In the genomic region with DNA sequence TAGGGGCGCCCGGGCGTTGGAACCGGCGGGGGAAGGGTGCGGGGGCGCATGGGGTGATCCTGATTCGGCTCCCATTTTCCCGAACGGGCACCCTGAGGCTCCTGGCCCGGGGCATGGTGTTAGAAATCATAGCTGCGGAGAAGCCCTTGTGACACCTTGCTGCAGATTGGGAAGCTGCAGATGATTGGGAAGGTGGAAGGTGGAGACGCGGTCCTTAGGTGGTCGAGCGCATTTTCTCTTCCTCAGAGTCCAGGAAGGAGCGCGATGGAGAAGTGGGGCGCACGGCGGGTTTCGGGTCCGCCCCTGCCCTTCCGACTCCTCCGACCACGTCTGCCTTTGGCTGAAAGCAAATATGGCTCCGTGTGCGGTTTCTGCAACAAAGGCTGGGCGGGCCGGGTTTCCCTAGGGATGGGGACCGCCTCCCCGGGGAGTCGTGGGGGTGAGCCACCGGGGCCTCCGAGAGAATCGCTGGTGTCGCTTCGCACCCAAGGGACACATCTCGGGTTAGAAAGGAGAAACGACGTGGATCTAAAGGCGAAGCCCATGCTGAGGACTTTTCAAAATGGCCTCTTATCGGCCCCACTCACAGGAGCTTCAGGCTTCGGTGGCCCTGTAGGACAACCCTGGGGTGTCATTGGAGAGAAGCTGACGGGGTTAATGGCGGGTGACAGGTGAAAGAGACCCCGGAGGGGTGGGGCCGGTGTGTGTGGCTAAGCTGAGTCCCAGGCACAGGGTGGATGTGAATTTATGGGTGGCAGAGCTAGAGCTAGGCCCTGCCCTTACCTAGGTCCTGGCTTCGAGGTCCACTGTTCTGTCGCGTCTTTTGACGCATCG, we compare ENCODE assay signal across 1 cellular context.
TF ChIP-seq lines count a peak whose summit lies in the region.

No MANE protein-coding gene starts in this region.

TF ChIP-seq in K562, 482 proteins besides CTCF, POLR2A, EP300 and RAD21 (continued from another document and continues in another):
- no peak for TF ChIP-seq NR4A1 (CRISPR knock-in tag; IDR thresholded peaks at IDR 0.05)
- peak; percentile 87 for TF ChIP-seq NR4A1 (tag; IDR thresholded peaks at IDR 0.05)
- no peak for TF ChIP-seq STAT5B (CRISPR knock-in tag; IDR thresholded peaks at IDR 0.05)
- no peak for TF ChIP-seq LARP7 (IDR thresholded peaks at IDR 0.05)
- no peak for TF ChIP-seq CEBPB (tag; IDR thresholded peaks at IDR 0.05)
- TF ChIP-seq POLR2AphosphoS2 (IDR thresholded peaks at IDR 0.05; ENCODE audit: low read length): no peak
- TF ChIP-seq ZNF77 (CRISPR knock-in tag; IDR thresholded peaks at IDR 0.05): no peak
- no peak for TF ChIP-seq ATF1 (CRISPR knock-in tag; IDR thresholded peaks at IDR 0.05)
- 0 out of 2 replicates have a peak, but pooled peaks have one; percentile 17 for TF ChIP-seq ATF1 (tag; IDR thresholded peaks at IDR 0.05)
- TF ChIP-seq ZNF347 (CRISPR knock-in tag; IDR thresholded peaks at IDR 0.05; ENCODE audit: low read depth): no peak
- no peak for TF ChIP-seq TAF15 (IDR thresholded peaks at IDR 0.05; ENCODE audit: low read depth, low read length)
- TF ChIP-seq RBM15 (IDR thresholded peaks at IDR 0.05; ENCODE audit: insufficient read depth, low read length): no peak
- no peak for TF ChIP-seq GTF2A2 (tag; IDR thresholded peaks at IDR 0.05)
- no peak for TF ChIP-seq SUPT5H (IDR thresholded peaks at IDR 0.05)
- TF ChIP-seq MAFK (IDR thresholded peaks at IDR 0.05; ENCODE audit: low read length): no peak
- no peak for TF ChIP-seq MCM2 (IDR thresholded peaks at IDR 0.05; ENCODE audit: low read depth)
- no peak for TF ChIP-seq LCOR (CRISPR knock-in tag; IDR thresholded peaks at IDR 0.05)
- TF ChIP-seq GTF2B (IDR thresholded peaks at IDR 0.05; ENCODE audit: extremely low read depth, insufficient read length): no peak
- no peak for TF ChIP-seq PHF20 (IDR thresholded peaks at IDR 0.05; ENCODE audit: partially characterized antibody)
- TF ChIP-seq ZFP1 (CRISPR knock-in tag; IDR thresholded peaks at IDR 0.05): no peak
- TF ChIP-seq, protein P1, sequence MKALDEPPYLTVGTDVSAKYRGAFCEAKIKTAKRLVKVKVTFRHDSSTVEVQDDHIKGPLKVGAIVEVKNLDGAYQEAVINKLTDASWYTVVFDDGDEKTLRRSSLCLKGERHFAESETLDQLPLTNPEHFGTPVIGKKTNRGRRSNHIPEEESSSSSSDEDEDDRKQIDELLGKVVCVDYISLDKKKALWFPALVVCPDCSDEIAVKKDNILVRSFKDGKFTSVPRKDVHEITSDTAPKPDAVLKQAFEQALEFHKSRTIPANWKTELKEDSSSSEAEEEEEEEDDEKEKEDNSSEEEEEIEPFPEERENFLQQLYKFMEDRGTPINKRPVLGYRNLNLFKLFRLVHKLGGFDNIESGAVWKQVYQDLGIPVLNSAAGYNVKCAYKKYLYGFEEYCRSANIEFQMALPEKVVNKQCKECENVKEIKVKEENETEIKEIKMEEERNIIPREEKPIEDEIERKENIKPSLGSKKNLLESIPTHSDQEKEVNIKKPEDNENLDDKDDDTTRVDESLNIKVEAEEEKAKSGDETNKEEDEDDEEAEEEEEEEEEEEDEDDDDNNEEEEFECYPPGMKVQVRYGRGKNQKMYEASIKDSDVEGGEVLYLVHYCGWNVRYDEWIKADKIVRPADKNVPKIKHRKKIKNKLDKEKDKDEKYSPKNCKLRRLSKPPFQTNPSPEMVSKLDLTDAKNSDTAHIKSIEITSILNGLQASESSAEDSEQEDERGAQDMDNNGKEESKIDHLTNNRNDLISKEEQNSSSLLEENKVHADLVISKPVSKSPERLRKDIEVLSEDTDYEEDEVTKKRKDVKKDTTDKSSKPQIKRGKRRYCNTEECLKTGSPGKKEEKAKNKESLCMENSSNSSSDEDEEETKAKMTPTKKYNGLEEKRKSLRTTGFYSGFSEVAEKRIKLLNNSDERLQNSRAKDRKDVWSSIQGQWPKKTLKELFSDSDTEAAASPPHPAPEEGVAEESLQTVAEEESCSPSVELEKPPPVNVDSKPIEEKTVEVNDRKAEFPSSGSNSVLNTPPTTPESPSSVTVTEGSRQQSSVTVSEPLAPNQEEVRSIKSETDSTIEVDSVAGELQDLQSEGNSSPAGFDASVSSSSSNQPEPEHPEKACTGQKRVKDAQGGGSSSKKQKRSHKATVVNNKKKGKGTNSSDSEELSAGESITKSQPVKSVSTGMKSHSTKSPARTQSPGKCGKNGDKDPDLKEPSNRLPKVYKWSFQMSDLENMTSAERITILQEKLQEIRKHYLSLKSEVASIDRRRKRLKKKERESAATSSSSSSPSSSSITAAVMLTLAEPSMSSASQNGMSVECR (CRISPR knock-in tag; IDR thresholded peaks at IDR 0.05): no peak
- no peak for TF ChIP-seq SETDB1 (IDR thresholded peaks at IDR 0.05; ENCODE audit: low read length)
- no peak for TF ChIP-seq SMAD3 (CRISPR knock-in tag; conservative IDR thresholded peaks at IDR 0.05)
- no peak for TF ChIP-seq PHB2 (IDR thresholded peaks at IDR 0.05; ENCODE audit: low read depth)
- no peak for TF ChIP-seq MECOM (CRISPR knock-in tag; IDR thresholded peaks at IDR 0.05)
- TF ChIP-seq MBD2 (IDR thresholded peaks at IDR 0.05; ENCODE audit: borderline replicate concordance, low read depth): no peak
- TF ChIP-seq BCOR (IDR thresholded peaks at IDR 0.05): no peak
- TF ChIP-seq TAF9B (IDR thresholded peaks at IDR 0.05; ENCODE audit: partially characterized antibody): no peak
- TF ChIP-seq RCOR1 (IDR thresholded peaks at IDR 0.05; ENCODE audit: borderline replicate concordance in 1 of 2, low read depth in 2 of 2, low read length in 2 of 2): no peak
- TF ChIP-seq TARDBP (IDR thresholded peaks at IDR 0.05): no peak
- TF ChIP-seq, protein P2, sequence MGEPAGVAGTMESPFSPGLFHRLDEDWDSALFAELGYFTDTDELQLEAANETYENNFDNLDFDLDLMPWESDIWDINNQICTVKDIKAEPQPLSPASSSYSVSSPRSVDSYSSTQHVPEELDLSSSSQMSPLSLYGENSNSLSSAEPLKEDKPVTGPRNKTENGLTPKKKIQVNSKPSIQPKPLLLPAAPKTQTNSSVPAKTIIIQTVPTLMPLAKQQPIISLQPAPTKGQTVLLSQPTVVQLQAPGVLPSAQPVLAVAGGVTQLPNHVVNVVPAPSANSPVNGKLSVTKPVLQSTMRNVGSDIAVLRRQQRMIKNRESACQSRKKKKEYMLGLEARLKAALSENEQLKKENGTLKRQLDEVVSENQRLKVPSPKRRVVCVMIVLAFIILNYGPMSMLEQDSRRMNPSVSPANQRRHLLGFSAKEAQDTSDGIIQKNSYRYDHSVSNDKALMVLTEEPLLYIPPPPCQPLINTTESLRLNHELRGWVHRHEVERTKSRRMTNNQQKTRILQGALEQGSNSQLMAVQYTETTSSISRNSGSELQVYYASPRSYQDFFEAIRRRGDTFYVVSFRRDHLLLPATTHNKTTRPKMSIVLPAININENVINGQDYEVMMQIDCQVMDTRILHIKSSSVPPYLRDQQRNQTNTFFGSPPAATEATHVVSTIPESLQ (CRISPR knock-in tag; IDR thresholded peaks at IDR 0.05): 0 out of 2 replicates have a peak, but pooled peaks have one; percentile 52
- peak; percentile 7; the same call in 1 of the 2 replicates for TF ChIP-seq PHF8 (IDR thresholded peaks at IDR 0.05; ENCODE audit: borderline replicate concordance, low read length)
- TF ChIP-seq, protein P3, sequence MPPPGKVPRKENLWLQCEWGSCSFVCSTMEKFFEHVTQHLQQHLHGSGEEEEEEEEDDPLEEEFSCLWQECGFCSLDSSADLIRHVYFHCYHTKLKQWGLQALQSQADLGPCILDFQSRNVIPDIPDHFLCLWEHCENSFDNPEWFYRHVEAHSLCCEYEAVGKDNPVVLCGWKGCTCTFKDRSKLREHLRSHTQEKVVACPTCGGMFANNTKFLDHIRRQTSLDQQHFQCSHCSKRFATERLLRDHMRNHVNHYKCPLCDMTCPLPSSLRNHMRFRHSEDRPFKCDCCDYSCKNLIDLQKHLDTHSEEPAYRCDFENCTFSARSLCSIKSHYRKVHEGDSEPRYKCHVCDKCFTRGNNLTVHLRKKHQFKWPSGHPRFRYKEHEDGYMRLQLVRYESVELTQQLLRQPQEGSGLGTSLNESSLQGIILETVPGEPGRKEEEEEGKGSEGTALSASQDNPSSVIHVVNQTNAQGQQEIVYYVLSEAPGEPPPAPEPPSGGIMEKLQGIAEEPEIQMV (tag; conservative IDR thresholded peaks at IDR 0.05; ENCODE audit: low read depth): no peak
- no peak for TF ChIP-seq DNMT1 (IDR thresholded peaks at IDR 0.05)
- TF ChIP-seq, protein P4, sequence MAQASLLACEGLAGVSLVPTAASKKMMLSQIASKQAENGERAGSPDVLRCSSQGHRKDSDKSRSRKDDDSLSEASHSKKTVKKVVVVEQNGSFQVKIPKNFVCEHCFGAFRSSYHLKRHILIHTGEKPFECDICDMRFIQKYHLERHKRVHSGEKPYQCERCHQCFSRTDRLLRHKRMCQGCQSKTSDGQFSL (CRISPR knock-in tag; IDR thresholded peaks at IDR 0.05): no peak
- TF ChIP-seq, protein P4 (tag; IDR thresholded peaks at IDR 0.05): 0 out of 4 replicates have a peak, but pooled peaks of 1 of the 2 experiments have one; percentile 77
- no peak for TF ChIP-seq GABPB2 (CRISPR knock-in tag; conservative IDR thresholded peaks at IDR 0.05)
- no peak for TF ChIP-seq ZNF124 (CRISPR knock-in tag; IDR thresholded peaks at IDR 0.05)
- TF ChIP-seq, protein P5, sequence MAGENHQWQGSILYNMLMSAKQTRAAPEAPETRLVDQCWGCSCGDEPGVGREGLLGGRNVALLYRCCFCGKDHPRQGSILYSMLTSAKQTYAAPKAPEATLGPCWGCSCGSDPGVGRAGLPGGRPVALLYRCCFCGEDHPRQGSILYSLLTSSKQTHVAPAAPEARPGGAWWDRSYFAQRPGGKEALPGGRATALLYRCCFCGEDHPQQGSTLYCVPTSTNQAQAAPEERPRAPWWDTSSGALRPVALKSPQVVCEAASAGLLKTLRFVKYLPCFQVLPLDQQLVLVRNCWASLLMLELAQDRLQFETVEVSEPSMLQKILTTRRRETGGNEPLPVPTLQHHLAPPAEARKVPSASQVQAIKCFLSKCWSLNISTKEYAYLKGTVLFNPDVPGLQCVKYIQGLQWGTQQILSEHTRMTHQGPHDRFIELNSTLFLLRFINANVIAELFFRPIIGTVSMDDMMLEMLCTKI (IDR thresholded peaks at IDR 0.05; ENCODE audit: partially characterized antibody): no peak
- no peak for TF ChIP-seq TFE3 (CRISPR knock-in tag; IDR thresholded peaks at IDR 0.05)
- no peak for TF ChIP-seq HDAC6 (IDR thresholded peaks at IDR 0.05; ENCODE audit: low read depth, low read length)
- TF ChIP-seq TEAD1 (CRISPR knock-in tag; IDR thresholded peaks at IDR 0.05): peak in 1 of 2 experiments; percentile 72; a peak in 2 of 4 replicates
- TF ChIP-seq CTBP1 (IDR thresholded peaks at IDR 0.05; ENCODE audit: borderline replicate concordance): no peak
- TF ChIP-seq, protein P6, sequence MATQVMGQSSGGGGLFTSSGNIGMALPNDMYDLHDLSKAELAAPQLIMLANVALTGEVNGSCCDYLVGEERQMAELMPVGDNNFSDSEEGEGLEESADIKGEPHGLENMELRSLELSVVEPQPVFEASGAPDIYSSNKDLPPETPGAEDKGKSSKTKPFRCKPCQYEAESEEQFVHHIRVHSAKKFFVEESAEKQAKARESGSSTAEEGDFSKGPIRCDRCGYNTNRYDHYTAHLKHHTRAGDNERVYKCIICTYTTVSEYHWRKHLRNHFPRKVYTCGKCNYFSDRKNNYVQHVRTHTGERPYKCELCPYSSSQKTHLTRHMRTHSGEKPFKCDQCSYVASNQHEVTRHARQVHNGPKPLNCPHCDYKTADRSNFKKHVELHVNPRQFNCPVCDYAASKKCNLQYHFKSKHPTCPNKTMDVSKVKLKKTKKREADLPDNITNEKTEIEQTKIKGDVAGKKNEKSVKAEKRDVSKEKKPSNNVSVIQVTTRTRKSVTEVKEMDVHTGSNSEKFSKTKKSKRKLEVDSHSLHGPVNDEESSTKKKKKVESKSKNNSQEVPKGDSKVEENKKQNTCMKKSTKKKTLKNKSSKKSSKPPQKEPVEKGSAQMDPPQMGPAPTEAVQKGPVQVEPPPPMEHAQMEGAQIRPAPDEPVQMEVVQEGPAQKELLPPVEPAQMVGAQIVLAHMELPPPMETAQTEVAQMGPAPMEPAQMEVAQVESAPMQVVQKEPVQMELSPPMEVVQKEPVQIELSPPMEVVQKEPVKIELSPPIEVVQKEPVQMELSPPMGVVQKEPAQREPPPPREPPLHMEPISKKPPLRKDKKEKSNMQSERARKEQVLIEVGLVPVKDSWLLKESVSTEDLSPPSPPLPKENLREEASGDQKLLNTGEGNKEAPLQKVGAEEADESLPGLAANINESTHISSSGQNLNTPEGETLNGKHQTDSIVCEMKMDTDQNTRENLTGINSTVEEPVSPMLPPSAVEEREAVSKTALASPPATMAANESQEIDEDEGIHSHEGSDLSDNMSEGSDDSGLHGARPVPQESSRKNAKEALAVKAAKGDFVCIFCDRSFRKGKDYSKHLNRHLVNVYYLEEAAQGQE (CRISPR knock-in tag; IDR thresholded peaks at IDR 0.05; ENCODE audit: low read depth): no peak
- TF ChIP-seq RFX5 (IDR thresholded peaks at IDR 0.05; ENCODE audit: low read depth, low read length): no peak
- no peak for TF ChIP-seq ZNF316 (IDR thresholded peaks at IDR 0.05)
- TF ChIP-seq SNRNP70 (optimal IDR thresholded peaks at IDR 0.05; ENCODE audit: low read depth, low read length): no peak
- TF ChIP-seq, protein P7, sequence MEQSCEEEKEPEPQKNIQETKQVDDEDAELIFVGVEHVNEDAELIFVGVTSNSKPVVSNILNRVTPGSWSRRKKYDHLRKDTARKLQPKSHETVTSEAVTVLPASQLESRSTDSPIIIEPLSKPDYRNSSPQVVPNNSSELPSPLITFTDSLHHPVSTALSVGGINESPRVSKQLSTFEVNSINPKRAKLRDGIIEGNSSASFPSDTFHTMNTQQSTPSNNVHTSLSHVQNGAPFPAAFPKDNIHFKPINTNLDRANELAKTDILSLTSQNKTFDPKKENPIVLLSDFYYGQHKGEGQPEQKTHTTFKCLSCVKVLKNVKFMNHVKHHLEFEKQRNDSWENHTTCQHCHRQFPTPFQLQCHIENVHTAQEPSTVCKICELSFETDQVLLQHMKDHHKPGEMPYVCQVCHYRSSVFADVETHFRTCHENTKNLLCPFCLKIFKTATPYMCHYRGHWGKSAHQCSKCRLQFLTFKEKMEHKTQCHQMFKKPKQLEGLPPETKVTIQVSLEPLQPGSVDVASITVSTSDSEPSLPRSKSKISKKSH (CRISPR knock-in tag; IDR thresholded peaks at IDR 0.05): no peak
